ENCODE assay signal across 27 cellular contexts in genomic region chr14:34562776-34563150, GRCh38. TPM values are rescaled to one million over a fixed set of nuclear protein-coding genes. Genes with fewer than 3 reads are reported as not detected.
A peak's percentile ranks its signal among the peaks of the same experiment; 100 is the strongest.
DNase-seq lines count a peak whose midpoint lies in the region; ATAC-seq, FAIRE-seq and TF ChIP-seq lines count a peak whose summit lies in the region.
"Had no signal": no experiment of that assay in that cellular context is flagged by ENCODE, and none has a peak within 500 bp of the region (broad histone marks: within the 10 kb centered on the region; RNA-seq: fewer than 3 reads in every experiment).

No MANE protein-coding gene starts in this region.

- DNase-seq in activated effector memory CD4-positive, alpha-beta T cell treated with anti-CD3 and anti-CD28 coated beads, Interleukin-2, amount 50 U/mL, for 16 hours = peak; percentile 55
- DNase-seq in activated effector memory CD4-positive, alpha-beta T cell treated with Interleukin-2 at 50 U/mL for 16 hours = no peak
- DNase-seq in HepG2 (ENCODE audit: low spot score) (peak; percentile 48), right lobe of liver (no peak), lower lobe of right lung (peak; percentile 8), small intestine (peak; percentile 18), immature natural killer cell (no peak)
- no peak for DNase-seq in activated CD4-positive, alpha-beta T cell treated with anti-CD3 and anti-CD28 coated beads, Interleukin-2, amount 10 ng/mL, durations not matched to agents 7 days and 5 days
- DNase-seq: 8988T; ACHN; AML-193; BE2C; CD4-positive, alpha-beta T cell; CD8-positive, alpha-beta memory T cell; DMS 273 treated with DMSO at 0.1 percent for 48 hours; DMS79; EL; GDM1; GOT3; HFFc6 had no signal

- POLR2A ChIA-PET in HepG2 (lab: Yijun Ruan, JAX) = no interaction called here
- POLR2A ChIA-PET in activated CD4-positive, alpha-beta T cell treated with anti-CD3 and anti-CD28 coated beads, Interleukin-2, amount 10 ng/mL, durations not matched to agents 7 days and 5 days (lab: Charles Lee) = no interaction called here

- 72% methylated on average over 8 of the region's 8 CpGs for WGBS in HepG2 (ENCODE audit: low lambda C conversion rate)
- 82% methylated on average over 8 of the region's 8 CpGs for WGBS in right lobe of liver (ENCODE audit: insufficient coverage, low coverage, low lambda C conversion rate, missing lambda C conversion rate)
- 74 to 90% (median 76%) methylated on average over 8 of the region's 8 CpGs for WGBS in small intestine, 3 donors

- peak overlapping the region; percentile 62 for H3K27ac ChIP-seq in HepG2 (ENCODE audit: extremely low read length, insufficient read depth, low read length)
- no peak overlapping the region for H3K27ac ChIP-seq in right lobe of liver
- no peak overlapping the region for H3K27ac ChIP-seq in lower lobe of right lung
- H3K27ac ChIP-seq in small intestine (ENCODE audit: low read depth in 1 of 2, low read length in 1 of 2) = no peak overlapping the region
- H3K27ac ChIP-seq: A549; BLaER1 treated with 17β-estradiol and CSF1 and Interleukin-3, amounts not matched to agents 10 nM and 100 nM had no signal

- no peak overlapping the region for H3K4me2 ChIP-seq in HepG2 (ENCODE audit: low read depth, low read length)
- H3K4me2 ChIP-seq: A549; BLaER1 treated with 17β-estradiol and CSF1 and Interleukin-3, amounts not matched to agents 10 nM and 100 nM had no signal

- H3K79me2 ChIP-seq in HepG2 (ENCODE audit: insufficient read depth, low read length) = no peaks in the 10 kb centered on the region

- H3K27me3 ChIP-seq in HepG2 (ENCODE audit: control insufficient read depth in 1 of 2, insufficient read depth in 2 of 2, low read length in 2 of 2) = no peaks in the 10 kb centered on the region
- H3K27me3 ChIP-seq in right lobe of liver = no peaks in the 10 kb centered on the region
- H3K27me3 ChIP-seq in lower lobe of right lung (ENCODE audit: low read depth) = no peaks in the 10 kb centered on the region
- no peaks in the 10 kb centered on the region for H3K27me3 ChIP-seq in small intestine (ENCODE audit: control insufficient read depth in 2 of 2, insufficient read depth in 2 of 2, low read length in 2 of 2)
- H3K27me3 ChIP-seq: BE2C; BLaER1 treated with 17β-estradiol and CSF1 and Interleukin-3, amounts not matched to agents 10 nM and 100 nM had no signal

- no peak overlapping the region for H3K27ac Mint-ChIP-seq in immature natural killer cell
- no peak overlapping the region for H3K27ac Mint-ChIP-seq in activated CD4-positive, alpha-beta T cell treated with anti-CD3 and anti-CD28 coated beads, Interleukin-2, amount 10 ng/mL, durations not matched to agents 7 days and 5 days
- H3K27ac Mint-ChIP-seq: CD4-positive, alpha-beta T cell; HFFc6 had no signal

- no peak for FAIRE-seq in HepG2 (lab: Jason Lieb, UNC)
- FAIRE-seq in small intestine (lab: Jason Lieb, UNC) = no peak
- FAIRE-seq: A549, D721Med, GM12878, H54 had no signal

- no peak for TF ChIP-seq EP300 in HepG2 (IDR thresholded peaks at IDR 0.05; ENCODE audit: low read depth in 2 of 2, low read length in 2 of 2)
- TF ChIP-seq EP300 in HepG2 (CRISPR knock-in tag; IDR thresholded peaks at IDR 0.05; ENCODE audit: borderline replicate concordance) = no peak

- intact Hi-C loops in HepG2 (cut with micrococcal nuclease; ENCODE audit: unreplicated experiment) = loop anchor here (10.0 kb wide), 1 partner anchor 62 kb away; no protein-coding TSS in a partner anchor
- intact Hi-C loops in right lobe of liver (cut with DNase I) = no loop called here
- intact Hi-C loops in lower lobe of right lung (cut with DNase I) = no loop called here

- H4K20me1 ChIP-seq in HepG2 (ENCODE audit: insufficient read depth, low read length) = no peaks in the 10 kb centered on the region

- no peak for TF ChIP-seq POLR2A in HepG2 (IDR thresholded peaks at IDR 0.05; ENCODE audit: insufficient read depth in 1 of 2, low read depth in 2 of 2, low read length in 2 of 2)
- TF ChIP-seq POLR2A in right lobe of liver (IDR thresholded peaks at IDR 0.05) = no peak

- no peaks in the 10 kb centered on the region for H3K9me3 Mint-ChIP-seq in immature natural killer cell
- H3K9me3 Mint-ChIP-seq in activated CD4-positive, alpha-beta T cell treated with anti-CD3 and anti-CD28 coated beads, Interleukin-2, amount 10 ng/mL, durations not matched to agents 7 days and 5 days = no peaks in the 10 kb centered on the region
- H3K9me3 Mint-ChIP-seq: CD4-positive, alpha-beta T cell; CD8-positive, alpha-beta memory T cell; HFFc6 had no signal

- CTCF ChIA-PET in HepG2 (lab: Yijun Ruan, JAX; ENCODE audit: low intra/inter-chr PET ratio, low total read pairs) = no interaction called here
- CTCF ChIA-PET in activated CD4-positive, alpha-beta T cell treated with anti-CD3 and anti-CD28 coated beads, Interleukin-2, amount 10 ng/mL, durations not matched to agents 7 days and 5 days (lab: Charles Lee) = no interaction called here

- H3K36me3 ChIP-seq in HepG2 (replicated peaks in 1 of 2; ENCODE audit: control insufficient read depth in 1 of 2, insufficient read depth in 2 of 2, low read length in 2 of 2) = peaks cover 19 to 40% of the 10 kb centered on the region in 2 experiments
- H3K36me3 ChIP-seq in right lobe of liver = peaks cover 0 to 41% (median 15%) of the 10 kb centered on the region in 4 donors
- peaks cover 52% of the 10 kb centered on the region for H3K36me3 ChIP-seq in lower lobe of right lung
- peaks cover 6 to 9% of the 10 kb centered on the region in 2 donors for H3K36me3 ChIP-seq in small intestine (ENCODE audit: control insufficient read depth in 2 of 2, insufficient read depth in 2 of 2, low read length in 2 of 2)

- ATAC-seq in HepG2 (no peak), right lobe of liver (no peak), lower lobe of right lung (no peak)
- ATAC-seq: A549, GM12878 had no signal

- no TSS peak for BruUV-seq in HepG2 (replicated peaks; lab: Mats Ljungman, UMichigan)

- H3K4me3 Mint-ChIP-seq in immature natural killer cell = no peak overlapping the region
- no peak overlapping the region for H3K4me3 Mint-ChIP-seq in activated CD4-positive, alpha-beta T cell treated with anti-CD3 and anti-CD28 coated beads, Interleukin-2, amount 10 ng/mL, durations not matched to agents 7 days and 5 days
- H3K4me3 Mint-ChIP-seq: CD14-positive monocyte; CD4-positive, alpha-beta T cell; CD8-positive, alpha-beta memory T cell; HFFc6 had no signal

- H2AFZ ChIP-seq in HepG2 (ENCODE audit: low read length) = no peak overlapping the region

- H3K4me1 Mint-ChIP-seq in immature natural killer cell = no peaks in the 10 kb centered on the region
- no peaks in the 10 kb centered on the region for H3K4me1 Mint-ChIP-seq in activated CD4-positive, alpha-beta T cell treated with anti-CD3 and anti-CD28 coated beads, Interleukin-2, amount 10 ng/mL, durations not matched to agents 7 days and 5 days
- H3K4me1 Mint-ChIP-seq: CD14-positive monocyte; CD8-positive, alpha-beta memory T cell had no signal

- H3K9me3 ChIP-seq in HepG2 (ENCODE audit: low read length) (no peaks in the 10 kb centered on the region), right lobe of liver (no peaks in the 10 kb centered on the region), lower lobe of right lung (no peaks in the 10 kb centered on the region), small intestine (ENCODE audit: control insufficient read depth, low read depth) (no peaks in the 10 kb centered on the region)
- H3K9me3 ChIP-seq: A549; BE2C; BLaER1 treated with 17β-estradiol and CSF1 and Interleukin-3, amounts not matched to agents 10 nM and 100 nM; HAP-1 had no signal

- H3K9ac ChIP-seq in HepG2 (ENCODE audit: insufficient read depth, low read depth, low read length) = no peak overlapping the region
- H3K9ac ChIP-seq: BLaER1 treated with 17β-estradiol and CSF1 and Interleukin-3, amounts not matched to agents 10 nM and 100 nM had no signal

- in situ Hi-C loops in HepG2 (cut with HindIII; ENCODE audit: extremely low pct_ligation_motif_present, low pct_unique_long_range_greater_than_20kb) = no loop called here

- no peak for TF ChIP-seq CTCF in HepG2 (CRISPR knock-in tag; IDR thresholded peaks at IDR 0.05)
- no peak for TF ChIP-seq CTCF in right lobe of liver (IDR thresholded peaks at IDR 0.05)
- no peak for TF ChIP-seq CTCF in lower lobe of right lung (IDR thresholded peaks at IDR 0.05)

- peaks cover 0 to 12% (median 2%) of the 10 kb centered on the region in 3 donors for H3K36me3 Mint-ChIP-seq in immature natural killer cell
- H3K36me3 Mint-ChIP-seq in activated CD4-positive, alpha-beta T cell treated with anti-CD3 and anti-CD28 coated beads, Interleukin-2, amount 10 ng/mL, durations not matched to agents 7 days and 5 days (ENCODE audit: low read depth) = peaks cover 14% of the 10 kb centered on the region

- H3K27me3 Mint-ChIP-seq in immature natural killer cell (ENCODE audit: low read depth in 3 of 3) = peaks cover 0 to 3% (median 0%) of the 10 kb centered on the region in 3 donors
- no peaks in the 10 kb centered on the region for H3K27me3 Mint-ChIP-seq in activated CD4-positive, alpha-beta T cell treated with anti-CD3 and anti-CD28 coated beads, Interleukin-2, amount 10 ng/mL, durations not matched to agents 7 days and 5 days
- H3K27me3 Mint-ChIP-seq: CD4-positive, alpha-beta T cell; CD8-positive, alpha-beta memory T cell had no signal

- peaks cover 14% of the 10 kb centered on the region for H3K4me1 ChIP-seq in HepG2 (ENCODE audit: insufficient read depth, low read length)
- no peaks in the 10 kb centered on the region for H3K4me1 ChIP-seq in right lobe of liver
- H3K4me1 ChIP-seq in lower lobe of right lung = no peaks in the 10 kb centered on the region
- H3K4me1 ChIP-seq in small intestine (ENCODE audit: control insufficient read depth in 2 of 2, insufficient read depth in 1 of 2, low read depth in 1 of 2, low read length in 1 of 2) = no peaks in the 10 kb centered on the region
- H3K4me1 ChIP-seq: BE2C, HAP-1 had no signal

- TF ChIP-seq RAD21 in HepG2 (CRISPR knock-in tag; IDR thresholded peaks at IDR 0.05) = no peak

- H3K4me3 ChIP-seq in HepG2 (replicated peaks in 1 of 3; ENCODE audit: insufficient read depth in 1 of 3, low read depth in 2 of 3, low read length in 3 of 3) (no peak overlapping the region; a peak in 1 of 6 replicates), right lobe of liver (no peak overlapping the region), lower lobe of right lung (no peak overlapping the region), small intestine (ENCODE audit: low read depth in 1 of 2, low read length in 2 of 2) (no peak overlapping the region)
- H3K4me3 ChIP-seq: A549; BLaER1 treated with 17β-estradiol and CSF1 and Interleukin-3, amounts not matched to agents 10 nM and 100 nM; GM12878; HAP-1 had no signal

RNA-seq across cellular contexts. Expression of gene EAPP, which starts 23.3 kb away (rescaled TPM):
- total RNA-seq in HepG2 (2016; rRNA removed; fragmentation: Illumina TruSeq; extraction: Trizol) (110 and 163 TPM in 2 replicates), right lobe of liver (10 to 100 TPM; 15.1 to 20.4 (median 18.2) TPM), lower lobe of right lung (28.8 TPM)
- total RNA-seq in HepG2 (2016; cell fraction: cytosol; rRNA removed; fragmentation: Illumina TruSeq; extraction: Trizol; ENCODE audit: low read depth) = 16.4 and 17.4 TPM in 2 replicates
- total RNA-seq in HepG2 (2016; cell fraction: insoluble cytoplasmic fraction; rRNA removed; fragmentation: Illumina TruSeq; extraction: Trizol) = 111 and 170 TPM in 2 replicates
- 31.8 and 35.9 TPM in 2 replicates for total RNA-seq in HepG2 (2016; cell fraction: membrane; rRNA removed; fragmentation: Illumina TruSeq; extraction: Trizol)
- 50.7 and 59.2 TPM in 2 replicates for total RNA-seq in HepG2 (2016; cell fraction: nucleus; rRNA removed; fragmentation: Illumina TruSeq; extraction: Trizol)
- polyA plus RNA-seq in HepG2 (2011; rRNA removed) (57.8 and 68.7 TPM in 2 replicates), small intestine (10 to 100 TPM; 48.0 to 74.0 (median 61.1) TPM), immature natural killer cell (100 to 1,000 TPM in 2 of 3 donors, 10 to 100 TPM in 1; 94.9 to 192 (median 109) TPM)
- polyA plus RNA-seq in HepG2 (2011; cell fraction: cytosol; rRNA removed) = 33.0 and 55.6 TPM in 2 replicates
- polyA plus RNA-seq in HepG2 (2011; cell fraction: nucleus; rRNA removed) = 13.9 and 18.7 TPM in 2 replicates
- 52.5 and 74.2 TPM in 2 replicates for polyA plus RNA-seq in HepG2 (2012)
- 13.9 and 14.8 TPM in 2 replicates for polyA plus RNA-seq in HepG2 (2016; cell fraction: cytosol; fragmentation: Illumina TruSeq; extraction: Trizol; ENCODE audit: low read depth)
- 142 and 152 TPM in 2 replicates for polyA plus RNA-seq in HepG2 (2016; cell fraction: insoluble cytoplasmic fraction; fragmentation: Illumina TruSeq; extraction: Trizol; ENCODE audit: low read depth)
- polyA plus RNA-seq in HepG2 (2016; cell fraction: membrane; fragmentation: Illumina TruSeq; extraction: Trizol; ENCODE audit: low read depth) = 22.0 and 26.2 TPM in 2 replicates
- 50.5 and 52.0 TPM in 2 replicates for polyA plus RNA-seq in HepG2 (2016; cell fraction: nucleus; fragmentation: Illumina TruSeq; extraction: Trizol; ENCODE audit: insufficient read depth, low read depth)
- 11.0 and 20.1 TPM in 2 replicates for polyA minus RNA-seq in HepG2 (2011; rRNA and poly(A)+ RNA removed; ENCODE audit: low replicate concordance)
- 37.9 and 41.4 TPM in 2 replicates for polyA minus RNA-seq in HepG2 (2011; cell fraction: cytosol; rRNA and poly(A)+ RNA removed)
- polyA minus RNA-seq in HepG2 (2011; cell fraction: nucleus; rRNA and poly(A)+ RNA removed) = 48.5 and 48.9 TPM in 2 replicates
- 10 to 100 TPM; 35.9 to 41.0 TPM for total RNA-seq in activated CD4-positive, alpha-beta T cell treated with anti-CD3 and anti-CD28 coated beads, Interleukin-2, amount 10 ng/mL, durations not matched to agents 7 days and 5 days

Comparison
In these comparisons a context has a peak if more than half of its experiments do, and no peak if none do; other contexts are left out.
1. DNase-seq: peak in activated effector memory CD4-positive, alpha-beta T cell treated with anti-CD3 and anti-CD28 coated beads, Interleukin-2, amount 50 U/mL, for 16 hours (single experiment), HepG2 (single experiment), lower lobe of right lung (single experiment) and small intestine (single experiment); none in activated effector memory CD4-positive, alpha-beta T cell treated with Interleukin-2 at 50 U/mL for 16 hours (single experiment), right lobe of liver (0 of 3), immature natural killer cell (0 of 3) and activated CD4-positive, alpha-beta T cell treated with anti-CD3 and anti-CD28 coated beads, Interleukin-2, amount 10 ng/mL, durations not matched to agents 7 days and 5 days (single experiment).